ENCODE assay signal across 1 cellular context in genomic region chr7:29228289-29229011, GRCh38.
TF ChIP-seq lines count a peak whose summit lies in the region.

No MANE protein-coding gene starts in this region.

TF ChIP-seq in HepG2, 621 proteins besides CTCF, POLR2A, EP300 and RAD21 (continued from another document and continues in another):
- no peak for TF ChIP-seq JUNB (CRISPR knock-in tag; IDR thresholded peaks at IDR 0.05; ENCODE audit: borderline replicate concordance)
- no peak for TF ChIP-seq ETV6 (CRISPR knock-in tag; conservative IDR thresholded peaks at IDR 0.05)
- TF ChIP-seq KLF16 (CRISPR knock-in tag; IDR thresholded peaks at IDR 0.05), result no peak; a peak in 1 of 4 replicates
- TF ChIP-seq ZNF768 (CRISPR knock-in tag; IDR thresholded peaks at IDR 0.05), result no peak
- TF ChIP-seq ZNF670 (CRISPR knock-in tag; IDR thresholded peaks at IDR 0.05; ENCODE audit: borderline replicate concordance), result no peak
- TF ChIP-seq DBP (CRISPR knock-in tag; IDR thresholded peaks at IDR 0.05; ENCODE audit: not compliant biosample characterization), result no peak
- no peak for TF ChIP-seq ZNF333 (CRISPR knock-in tag; IDR thresholded peaks at IDR 0.05; ENCODE audit: borderline replicate concordance)
- no peak for TF ChIP-seq ZNF530 (CRISPR knock-in tag; IDR thresholded peaks at IDR 0.05; ENCODE audit: low read depth)
- peak; percentile 90 for TF ChIP-seq ZNF646 (CRISPR knock-in tag; IDR thresholded peaks at IDR 0.05)
- TF ChIP-seq ZBTB3 (CRISPR knock-in tag; IDR thresholded peaks at IDR 0.05; ENCODE audit: borderline replicate concordance, low read depth), result no peak
- peak; percentile 87 for TF ChIP-seq ZBTB7B (CRISPR knock-in tag; IDR thresholded peaks at IDR 0.05)
- TF ChIP-seq ZNF432 (CRISPR knock-in tag; IDR thresholded peaks at IDR 0.05; ENCODE audit: borderline replicate concordance), result no peak
- no peak for TF ChIP-seq ZNF414 (CRISPR knock-in tag; IDR thresholded peaks at IDR 0.05)
- TF ChIP-seq ZNF558 (CRISPR knock-in tag; IDR thresholded peaks at IDR 0.05; ENCODE audit: borderline replicate concordance), result no peak
- no peak for TF ChIP-seq PCBP2 (optimal IDR thresholded peaks at IDR 0.05; ENCODE audit: low read depth, low read length, poor library complexity, severe bottlenecking)
- no peak for TF ChIP-seq ZNF326 (CRISPR knock-in tag; IDR thresholded peaks at IDR 0.05; ENCODE audit: borderline replicate concordance)
- TF ChIP-seq ZNF614 (CRISPR knock-in tag; IDR thresholded peaks at IDR 0.05; ENCODE audit: borderline replicate concordance), result no peak; the same call in 1 of the 2 replicates
- no peak for TF ChIP-seq ZNF788 (CRISPR knock-in tag; IDR thresholded peaks at IDR 0.05; ENCODE audit: borderline replicate concordance)
- TF ChIP-seq ZNF230 (CRISPR knock-in tag; IDR thresholded peaks at IDR 0.05), result no peak
- TF ChIP-seq ZNF766 (CRISPR knock-in tag; IDR thresholded peaks at IDR 0.05; ENCODE audit: borderline replicate concordance), result no peak
- no peak for TF ChIP-seq NFYB (CRISPR knock-in tag; IDR thresholded peaks at IDR 0.05)
- TF ChIP-seq SKI (IDR thresholded peaks at IDR 0.05; ENCODE audit: partially characterized antibody), result peak; percentile 91
- peak; percentile 15; the same call in 1 of the 2 replicates for TF ChIP-seq TAF1 (CRISPR knock-in tag; IDR thresholded peaks at IDR 0.05)
- TF ChIP-seq ZNF639 (CRISPR knock-in tag; conservative IDR thresholded peaks at IDR 0.05), result no peak
- peak; percentile 47; the same call in 1 of the 2 replicates for TF ChIP-seq SIX1 (CRISPR knock-in tag; IDR thresholded peaks at IDR 0.05; ENCODE audit: borderline replicate concordance)
- TF ChIP-seq KMT2A (CRISPR knock-in tag; IDR thresholded peaks at IDR 0.05), result peak; percentile 35; the same call in 1 of the 2 replicates
- 0 out of 2 replicates have a peak, but pooled peaks have one; percentile 55 for TF ChIP-seq ZNF24 (IDR thresholded peaks at IDR 0.05)
- TF ChIP-seq ZNF574 (CRISPR knock-in tag; IDR thresholded peaks at IDR 0.05), result peak; percentile 76
- TF ChIP-seq GMEB2 (CRISPR knock-in tag; IDR thresholded peaks at IDR 0.05; ENCODE audit: low read depth), result no peak
- TF ChIP-seq NFIB (CRISPR knock-in tag; IDR thresholded peaks at IDR 0.05; ENCODE audit: borderline replicate concordance), result no peak
- no peak for TF ChIP-seq DDIT3 (CRISPR knock-in tag; IDR thresholded peaks at IDR 0.05)
- no peak for TF ChIP-seq GABPA (IDR thresholded peaks at IDR 0.05; ENCODE audit: low read depth, low read length)
- TF ChIP-seq GABPA (CRISPR knock-in tag; IDR thresholded peaks at IDR 0.05; ENCODE audit: low read depth), result peak; percentile 3; the same call in 1 of the 2 replicates
- no peak for TF ChIP-seq ZNF33A (CRISPR knock-in tag; IDR thresholded peaks at IDR 0.05; ENCODE audit: borderline replicate concordance)
- TF ChIP-seq MXI1 (IDR thresholded peaks at IDR 0.05; ENCODE audit: borderline replicate concordance, low read depth, low read length), result peak; percentile 40; the same call in 1 of the 3 replicates
- no peak for TF ChIP-seq HIVEP1 (CRISPR knock-in tag; IDR thresholded peaks at IDR 0.05)
- no peak for TF ChIP-seq PCBP1 (IDR thresholded peaks at IDR 0.05; ENCODE audit: borderline replicate concordance, low read depth, low read length)
- TF ChIP-seq GZF1 (CRISPR knock-in tag; IDR thresholded peaks at IDR 0.05), result no peak
- no peak for TF ChIP-seq MXD1 (CRISPR knock-in tag; IDR thresholded peaks at IDR 0.05)
- no peak for TF ChIP-seq ZNF33B (CRISPR knock-in tag; IDR thresholded peaks at IDR 0.05)
- TF ChIP-seq ZNF468 (CRISPR knock-in tag; IDR thresholded peaks at IDR 0.05), result no peak
- no peak for TF ChIP-seq TCF12 (IDR thresholded peaks at IDR 0.05)
- TF ChIP-seq TCF12 (CRISPR knock-in tag; IDR thresholded peaks at IDR 0.05), result no peak
- no peak for TF ChIP-seq ZNF329 (CRISPR knock-in tag; IDR thresholded peaks at IDR 0.05; ENCODE audit: low read depth)
- TF ChIP-seq JDP2 (CRISPR knock-in tag; IDR thresholded peaks at IDR 0.05; ENCODE audit: borderline replicate concordance), result no peak
- peak; percentile 42; the same call in 1 of the 2 replicates for TF ChIP-seq PPARG (CRISPR knock-in tag; conservative IDR thresholded peaks at IDR 0.05)
- no peak for TF ChIP-seq SETDB1 (CRISPR knock-in tag; IDR thresholded peaks at IDR 0.05; ENCODE audit: borderline replicate concordance)
- TF ChIP-seq ZNF180 (CRISPR knock-in tag; IDR thresholded peaks at IDR 0.05; ENCODE audit: borderline replicate concordance, low read depth), result no peak
- no peak for TF ChIP-seq SMARCE1 (IDR thresholded peaks at IDR 0.05; ENCODE audit: borderline replicate concordance)
- peak; percentile 83 for TF ChIP-seq ZBTB38 (CRISPR knock-in tag; IDR thresholded peaks at IDR 0.05)
- TF ChIP-seq ZNF776 (CRISPR knock-in tag; IDR thresholded peaks at IDR 0.05), result no peak
- TF ChIP-seq TRIM22 (IDR thresholded peaks at IDR 0.05), result no peak
- 0 out of 2 replicates have a peak, but pooled peaks have one; percentile 40 for TF ChIP-seq KDM2A (CRISPR knock-in tag; IDR thresholded peaks at IDR 0.05; ENCODE audit: borderline replicate concordance, low read depth)
- TF ChIP-seq ZNF577 (CRISPR knock-in tag; IDR thresholded peaks at IDR 0.05; ENCODE audit: borderline replicate concordance, low read depth), result no peak
- peak; percentile 84 for TF ChIP-seq XRCC5 (optimal IDR thresholded peaks at IDR 0.05; ENCODE audit: low read length)
- TF ChIP-seq ZKSCAN5 (CRISPR knock-in tag; IDR thresholded peaks at IDR 0.05), result no peak
